ENCODE assay signal across 24 cellular contexts in genomic region chr4:26566027-26566578, GRCh38. TPM values are rescaled to one million over a fixed set of nuclear protein-coding genes. Genes with fewer than 3 reads are reported as not detected.
DNase-seq lines count a peak whose midpoint lies in the region; ATAC-seq, FAIRE-seq and TF ChIP-seq lines count a peak whose summit lies in the region.
"Had no signal": no experiment of that assay in that cellular context is flagged by ENCODE, and none has a peak within 500 bp of the region (broad histone marks: within the 10 kb centered on the region; RNA-seq: fewer than 3 reads in every experiment).

No MANE protein-coding gene starts in this region.

- peaks cover 29% of the 10 kb centered on the region for H3K4me1 Mint-ChIP-seq in activated CD8-positive, alpha-beta T cell treated with anti-CD3 and anti-CD28 coated beads for 36 hours (ENCODE audit: low read depth)
- H3K4me1 Mint-ChIP-seq in activated CD8-positive, alpha-beta T cell treated with anti-CD3 and anti-CD28 coated beads, Interleukin-2, amount 10 ng/mL, durations not matched to agents 7 days and 5 days (ENCODE audit: low read depth), result peaks cover 7% of the 10 kb centered on the region
- H3K4me1 Mint-ChIP-seq in T-cell, result no peaks in the 10 kb centered on the region
- H3K4me1 Mint-ChIP-seq: natural killer cell had no signal

- peak overlapping the region; percentile 9 for H3K4me3 Mint-ChIP-seq in activated CD8-positive, alpha-beta T cell treated with anti-CD3 and anti-CD28 coated beads for 36 hours
- H3K4me3 Mint-ChIP-seq in activated CD8-positive, alpha-beta T cell treated with anti-CD3 and anti-CD28 coated beads, Interleukin-2, amount 10 ng/mL, durations not matched to agents 7 days and 5 days, result no peak overlapping the region
- H3K4me3 Mint-ChIP-seq in T-cell, result no peak overlapping the region
- H3K4me3 Mint-ChIP-seq: natural killer cell had no signal

- no peak overlapping the region for H2AK5ac ChIP-seq in neuronal stem cell (ENCODE audit: low read depth, low read length)

- no peak overlapping the region for H3K4ac ChIP-seq in neuronal stem cell (ENCODE audit: low read length)

- no peaks in the 10 kb centered on the region for H3K9me3 ChIP-seq in K562 (replicated peaks; ENCODE audit: control insufficient read depth, insufficient read depth, low read depth, low read length)
- no peaks in the 10 kb centered on the region for H3K9me3 ChIP-seq in neuronal stem cell (replicated peaks in 1 of 2; ENCODE audit: control insufficient read depth in 2 of 2, insufficient read depth in 1 of 2, low read depth in 1 of 2, low read length in 2 of 2)
- no peaks in the 10 kb centered on the region for H3K9me3 ChIP-seq in WERI-Rb-1 (ENCODE audit: severe bottlenecking)
- H3K9me3 ChIP-seq: A549, BLaER1 had no signal

- no peak overlapping the region for H3K9ac ChIP-seq in K562 (ENCODE audit: insufficient read depth in 1 of 2, low read depth in 2 of 2, low read length in 2 of 2)
- H3K9ac ChIP-seq in neuronal stem cell (ENCODE audit: low read depth, low read length, poor library complexity), result no peak overlapping the region
- H3K9ac ChIP-seq: BLaER1 had no signal

- TF ChIP-seq CTCF in activated CD8-positive, alpha-beta T cell treated with anti-CD3 and anti-CD28 coated beads for 36 hours (IDR thresholded peaks at IDR 0.05), result no peak
- no peak for TF ChIP-seq CTCF in LNCaP clone FGC (IDR thresholded peaks at IDR 0.05; ENCODE audit: control insufficient read depth, extremely low read depth, insufficient read depth)
- no peak for TF ChIP-seq CTCF in K562 (IDR thresholded peaks at IDR 0.05 in 2 of 3, conservative IDR thresholded peaks at IDR 0.05 in 1 of 3; ENCODE audit: insufficient read depth in 2 of 3, low read depth in 1 of 3, low read length in 3 of 3)
- TF ChIP-seq CTCF in WERI-Rb-1 (IDR thresholded peaks at IDR 0.05; ENCODE audit: low read depth, low read length), result no peak

- H3K27me3 Mint-ChIP-seq in activated CD8-positive, alpha-beta T cell treated with anti-CD3 and anti-CD28 coated beads for 36 hours, result peaks cover 8% of the 10 kb centered on the region
- H3K27me3 Mint-ChIP-seq in activated CD8-positive, alpha-beta T cell treated with anti-CD3 and anti-CD28 coated beads, Interleukin-2, amount 10 ng/mL, durations not matched to agents 7 days and 5 days (ENCODE audit: low read depth), result peaks cover 12% of the 10 kb centered on the region
- peaks cover 5 to 25% of the 10 kb centered on the region in 2 donors for H3K27me3 Mint-ChIP-seq in T-cell

- no peak overlapping the region for H2BK15ac ChIP-seq in neuronal stem cell (ENCODE audit: low read length)

- TF ChIP-seq POLR2A in K562 (conservative IDR thresholded peaks at IDR 0.05), result no peak

- H3K27ac ChIP-seq in K562 (ENCODE audit: extremely low read depth, low read depth, low read length), result no peak overlapping the region
- no peak overlapping the region for H3K27ac ChIP-seq in neuronal stem cell (replicated peaks; ENCODE audit: low read length)
- H3K27ac ChIP-seq in WERI-Rb-1, result no peak overlapping the region
- H3K27ac ChIP-seq: BLaER1, cardiac muscle cell, heart left ventricle, left ventricle myocardium inferior had no signal

- TF ChIP-seq RAD21 in K562 (CRISPR knock-in tag; conservative IDR thresholded peaks at IDR 0.05 in 1 of 2, IDR thresholded peaks at IDR 0.05 in 1 of 2), result no peak

- peak overlapping the region; percentile 65 for H3K27ac Mint-ChIP-seq in activated CD8-positive, alpha-beta T cell treated with anti-CD3 and anti-CD28 coated beads for 36 hours
- H3K27ac Mint-ChIP-seq in activated CD8-positive, alpha-beta T cell treated with anti-CD3 and anti-CD28 coated beads, Interleukin-2, amount 10 ng/mL, durations not matched to agents 7 days and 5 days, result no peak overlapping the region
- no peak overlapping the region for H3K27ac Mint-ChIP-seq in T-cell
- H3K27ac Mint-ChIP-seq: activated T-helper 2 cell treated with anti-CD3 and anti-CD28 coated beads, Interferon-gamma antibody, Interleukin-2, Interleukin-4, amounts not matched to agents 10 μg/mL and 5 μg/mL and 100 μg/mL, durations not matched to agents 14 hours and 24 hours and 36 hours; natural killer cell had no signal

- H4K91ac ChIP-seq in neuronal stem cell (ENCODE audit: low read depth, low read length, poor library complexity), result no peak overlapping the region

- intact Hi-C loops in activated CD8-positive, alpha-beta T cell treated with anti-CD3 and anti-CD28 coated beads for 36 hours (cut with micrococcal nuclease), result no loop called here
- intact Hi-C loops in K562 (cut with micrococcal nuclease), result no loop called here

- H3K27me3 ChIP-seq in K562 (ENCODE audit: control insufficient read depth in 2 of 2, insufficient read depth in 2 of 2, low read length in 2 of 2), result no peaks in the 10 kb centered on the region
- H3K27me3 ChIP-seq in neuronal stem cell (ENCODE audit: control insufficient read depth in 3 of 3, insufficient read depth in 3 of 3, low read depth in 1 of 3, low read length in 3 of 3), result no peaks in the 10 kb centered on the region
- no peaks in the 10 kb centered on the region for H3K27me3 ChIP-seq in WERI-Rb-1 (ENCODE audit: insufficient read depth, low read depth, severe bottlenecking)
- H3K27me3 ChIP-seq: BLaER1, cardiac muscle cell, heart left ventricle had no signal

- no peaks in the 10 kb centered on the region for H3K36me3 ChIP-seq in K562 (ENCODE audit: control insufficient read depth, insufficient read depth, low read length)
- no peaks in the 10 kb centered on the region for H3K36me3 ChIP-seq in neuronal stem cell (replicated peaks in 1 of 2; ENCODE audit: control insufficient read depth in 2 of 2, insufficient read depth in 2 of 2, low read length in 2 of 2)
- no peaks in the 10 kb centered on the region for H3K36me3 ChIP-seq in WERI-Rb-1
- H3K36me3 ChIP-seq: BLaER1, cardiac muscle cell, heart left ventricle, left ventricle myocardium inferior had no signal

- H3K4me3 ChIP-seq in LNCaP clone FGC (ENCODE audit: low read depth, low read length) (no peak overlapping the region), K562 (no peak overlapping the region), neuronal stem cell (ENCODE audit: low read length in 2 of 2) (no peak overlapping the region), WERI-Rb-1 (ENCODE audit: low read depth, low read length) (no peak overlapping the region)
- H3K4me3 ChIP-seq: A549, BLaER1, cardiac muscle cell, heart left ventricle, left ventricle myocardium inferior had no signal

- H3K4me1 ChIP-seq in K562 (replicated peaks in 1 of 2; ENCODE audit: control insufficient read depth in 2 of 2, insufficient read depth in 2 of 2, low read length in 2 of 2) (peaks cover 0 to 4% of the 10 kb centered on the region in 2 experiments; a peak in 2 of 5 replicates), neuronal stem cell (ENCODE audit: control insufficient read depth in 2 of 2, insufficient read depth in 1 of 2, low read depth in 1 of 2, low read length in 2 of 2) (peaks cover 0 to 3% of the 10 kb centered on the region in 2 donors)
- H3K4me1 ChIP-seq: BLaER1, heart left ventricle, left ventricle myocardium inferior had no signal

- H3K18ac ChIP-seq in neuronal stem cell (ENCODE audit: low read length), result no peak overlapping the region

- no peaks in the 10 kb centered on the region for H3K9me3 Mint-ChIP-seq in activated CD8-positive, alpha-beta T cell treated with anti-CD3 and anti-CD28 coated beads for 36 hours
- H3K9me3 Mint-ChIP-seq in activated CD8-positive, alpha-beta T cell treated with anti-CD3 and anti-CD28 coated beads, Interleukin-2, amount 10 ng/mL, durations not matched to agents 7 days and 5 days (ENCODE audit: insufficient read depth), result peaks cover 4% of the 10 kb centered on the region
- no peaks in the 10 kb centered on the region for H3K9me3 Mint-ChIP-seq in T-cell
- H3K9me3 Mint-ChIP-seq: activated T-helper 2 cell treated with anti-CD3 and anti-CD28 coated beads, Interferon-gamma antibody, Interleukin-2, Interleukin-4, amounts not matched to agents 10 μg/mL and 5 μg/mL and 100 μg/mL, durations not matched to agents 14 hours and 24 hours and 36 hours; natural killer cell had no signal

- H3K14ac ChIP-seq in neuronal stem cell (ENCODE audit: low read length), result no peak overlapping the region

- no peak overlapping the region for H2BK120ac ChIP-seq in neuronal stem cell (ENCODE audit: low read depth, low read length)

- no peak overlapping the region for H2BK12ac ChIP-seq in neuronal stem cell (ENCODE audit: low read length)

- no TSS peak for BruUV-seq in K562 (replicated peaks; lab: Mats Ljungman, UMichigan)

- POLR2A ChIA-PET in activated CD8-positive, alpha-beta T cell treated with anti-CD3 and anti-CD28 coated beads for 36 hours (lab: Charles Lee), result no interaction called here
- POLR2A ChIA-PET in activated CD8-positive, alpha-beta T cell treated with anti-CD3 and anti-CD28 coated beads, Interleukin-2, amount 10 ng/mL, durations not matched to agents 7 days and 5 days (lab: Charles Lee), result no interaction called here
- POLR2A ChIA-PET in K562 (lab: Yijun Ruan, JAX), result interaction anchor here (0.9 to 1.5 kb wide), 2 partner anchors 18 to 19 kb away, joined by 3 read pairs; partner anchors contain the start of gene TBC1D19
- POLR2A ChIA-PET in T-cell (lab: Charles Lee), result interaction anchor here in 1 of 2 donors (0.7 kb wide), 1 partner anchor 1885 kb away, joined by 3 read pairs; no protein-coding TSS in a partner anchor

- ATAC-seq in activated CD8-positive, alpha-beta T cell treated with anti-CD3 and anti-CD28 coated beads for 36 hours, result peak; percentile 49
- ATAC-seq in activated CD8-positive, alpha-beta T cell treated with anti-CD3 and anti-CD28 coated beads, Interleukin-2, amount 10 ng/mL, durations not matched to agents 7 days and 5 days, result no peak
- no peak for ATAC-seq in K562
- ATAC-seq in HG03039 (IDR thresholded peaks at IDR 0.05; ENCODE audit: unreplicated experiment), result no peak
- ATAC-seq in T-cell (replicated peaks in 1 of 4), result no peak
- ATAC-seq: A549, heart left ventricle, natural killer cell had no signal

- CTCF ChIA-PET in activated CD8-positive, alpha-beta T cell treated with anti-CD3 and anti-CD28 coated beads for 36 hours (lab: Charles Lee), result no interaction called here
- CTCF ChIA-PET in activated CD8-positive, alpha-beta T cell treated with anti-CD3 and anti-CD28 coated beads, Interleukin-2, amount 10 ng/mL, durations not matched to agents 7 days and 5 days (lab: Charles Lee), result no interaction called here
- CTCF ChIA-PET in K562 (lab: Yijun Ruan, JAX; ENCODE audit: low intra/inter-chr PET ratio) (no interaction called here), T-cell (lab: Charles Lee) (interaction anchor here in 1 of 2 donors (0.9 kb wide), 1 partner anchor 431 kb away, joined by 3 read pairs; no protein-coding TSS in a partner anchor)

- in situ Hi-C loops in K562 (cut with MboI), result no loop called here

- no peaks in the 10 kb centered on the region for H3K79me2 ChIP-seq in K562 (ENCODE audit: control insufficient read depth, insufficient read depth, low read length)

- no peak for FAIRE-seq in K562 (lab: Jason Lieb, UNC)
- FAIRE-seq: A549, D721Med, H1, urothelium cell line had no signal

- H2AFZ ChIP-seq in K562 (ENCODE audit: low read depth, low read length), result peak overlapping the region; percentile 18; the same call in 1 of the 2 replicates
- peak overlapping the region; percentile 36 for H2AFZ ChIP-seq in neuronal stem cell (ENCODE audit: low read length)

- no peak for TF ChIP-seq EP300 in K562 (IDR thresholded peaks at IDR 0.05; ENCODE audit: low read length)

- no peak overlapping the region for H3K4me2 ChIP-seq in K562 (ENCODE audit: insufficient read depth, low read length)
- H3K4me2 ChIP-seq in neuronal stem cell (ENCODE audit: insufficient read depth, low read length, poor library complexity, severe bottlenecking), result no peak overlapping the region
- H3K4me2 ChIP-seq: A549, BLaER1 had no signal

- no peak overlapping the region for H3K23ac ChIP-seq in neuronal stem cell (ENCODE audit: low read depth, low read length, poor library complexity)

- no peaks in the 10 kb centered on the region for H3K9me1 ChIP-seq in K562 (ENCODE audit: control insufficient read depth, insufficient read depth, low read length)

- no peak for DNase-seq in activated CD8-positive, alpha-beta T cell treated with anti-CD3 and anti-CD28 coated beads for 36 hours
- no peak for DNase-seq in activated CD8-positive, alpha-beta T cell treated with anti-CD3 and anti-CD28 coated beads, Interleukin-2, amount 10 ng/mL, durations not matched to agents 7 days and 5 days
- DNase-seq in LNCaP clone FGC (ENCODE audit: low read depth) (peak; percentile 31), K562 (ENCODE audit: extremely low read depth in 1 of 4, low spot score in 3 of 4) (no peak), neuronal stem cell (ENCODE audit: low spot score) (no peak), WERI-Rb-1 (no peak), T-cell (no peak)
- DNase-seq: amniotic stem cell, dermis blood vessel endothelial cell, heart left ventricle, left ventricle myocardium inferior, midbrain, natural killer cell, NCI-H1436, NCI-H2107, NCI-H510A had no signal

- no peak overlapping the region for H2BK5ac ChIP-seq in neuronal stem cell (ENCODE audit: low read length)

- no peaks in the 10 kb centered on the region for H3K79me1 ChIP-seq in neuronal stem cell (ENCODE audit: low read depth, low read length)

- no peaks in the 10 kb centered on the region for H3K36me3 Mint-ChIP-seq in activated CD8-positive, alpha-beta T cell treated with anti-CD3 and anti-CD28 coated beads for 36 hours (ENCODE audit: low read depth)
- H3K36me3 Mint-ChIP-seq in activated CD8-positive, alpha-beta T cell treated with anti-CD3 and anti-CD28 coated beads, Interleukin-2, amount 10 ng/mL, durations not matched to agents 7 days and 5 days (ENCODE audit: low read depth), result no peaks in the 10 kb centered on the region
- H3K36me3 Mint-ChIP-seq in T-cell, result no peaks in the 10 kb centered on the region
- H3K36me3 Mint-ChIP-seq: natural killer cell had no signal

- H4K8ac ChIP-seq in neuronal stem cell (ENCODE audit: low read depth, low read length), result no peak overlapping the region

- H4K20me1 ChIP-seq in K562 (replicated peaks; ENCODE audit: control insufficient read depth, insufficient read depth, low read length), result no peaks in the 10 kb centered on the region
- H4K20me1 ChIP-seq: BLaER1 had no signal

RNA-seq across cellular contexts. Expression of gene TBC1D19, which starts 17.8 kb away (rescaled TPM):
- total RNA-seq in activated CD8-positive, alpha-beta T cell treated with anti-CD3 and anti-CD28 coated beads for 36 hours, result 1 to 10 TPM; 4.0 to 4.5 TPM
- total RNA-seq in activated CD8-positive, alpha-beta T cell treated with anti-CD3 and anti-CD28 coated beads, Interleukin-2, amount 10 ng/mL, durations not matched to agents 7 days and 5 days, result 1 to 10 TPM; 4.7 to 5.7 TPM
- total RNA-seq in K562 (2011; cell fraction: chromatin; rRNA removed; ENCODE audit: low replicate concordance), result 8.4 and 24.8 TPM in 2 replicates
- total RNA-seq in K562 (2011; cell fraction: nucleolus; rRNA removed), result 4.7 and 5.9 TPM in 2 replicates
- 6.4 and 7.8 TPM in 2 replicates for total RNA-seq in K562 (2011; cell fraction: nucleoplasm; rRNA removed)
- total RNA-seq in K562 (2014; rRNA removed) (2.9 and 3.6 TPM in 2 replicates), K562 (2014; rRNA removed; fragmentation: Illumina TruSeq; extraction: Trizol) (4.9 and 6.2 TPM in 2 replicates), K562 (2015; rRNA removed; fragmentation: Illumina TruSeq; extraction: Trizol) (4.9 and 5.6 TPM in 2 replicates), K562 (2021) (3.2 and 3.5 TPM in 2 replicates), T-cell (10 to 100 TPM in 2 of 5 donors, 1 to 10 TPM in 3; 6.8 to 11.6 (median 9.4) TPM)
- polyA plus RNA-seq in K562 (2011; rRNA removed) (3.7 and 4.7 TPM in 2 replicates), K562 (2014; fragmentation: Illumina TruSeq; extraction: Trizol) (3.1 and 3.7 TPM in 2 replicates), K562 (2014; fragmentation: Nextera tagmentation; extraction: Ambion mirVana) (1 to 10 TPM in 1 of 2 experiments, under 1 TPM in 1; 0.73 to 1.1 TPM), K562 (2014; rRNA removed) (2.8 and 4.7 TPM in 2 replicates)
- 1.1 and 2.6 TPM in 2 replicates for polyA plus RNA-seq in K562 (2011; cell fraction: cytosol; rRNA removed)
- 2.6 and 4.7 TPM in 2 replicates for polyA plus RNA-seq in K562 (2011; cell fraction: nucleus; rRNA removed)
- 1.8 and 3.9 TPM in 2 replicates for polyA plus RNA-seq in K562 (2012)
- 6.9 and 8.8 TPM in 2 replicates for polyA minus RNA-seq in K562 (2011; rRNA and poly(A)+ RNA removed)
- 2.2 and 3.5 TPM in 2 replicates for polyA minus RNA-seq in K562 (2011; cell fraction: cytosol; rRNA and poly(A)+ RNA removed)
- 8.5 and 17.3 TPM in 2 replicates for polyA minus RNA-seq in K562 (2011; cell fraction: nucleus; rRNA and poly(A)+ RNA removed)
- 6.8 TPM for polyA plus RNA-seq in neuronal stem cell (2013, experiment 1 of 2)
- polyA plus RNA-seq in neuronal stem cell (2013, experiment 2 of 2), result 7.6 TPM
